1 cellular context compared by ENCODE assay signal in the genomic region with DNA sequence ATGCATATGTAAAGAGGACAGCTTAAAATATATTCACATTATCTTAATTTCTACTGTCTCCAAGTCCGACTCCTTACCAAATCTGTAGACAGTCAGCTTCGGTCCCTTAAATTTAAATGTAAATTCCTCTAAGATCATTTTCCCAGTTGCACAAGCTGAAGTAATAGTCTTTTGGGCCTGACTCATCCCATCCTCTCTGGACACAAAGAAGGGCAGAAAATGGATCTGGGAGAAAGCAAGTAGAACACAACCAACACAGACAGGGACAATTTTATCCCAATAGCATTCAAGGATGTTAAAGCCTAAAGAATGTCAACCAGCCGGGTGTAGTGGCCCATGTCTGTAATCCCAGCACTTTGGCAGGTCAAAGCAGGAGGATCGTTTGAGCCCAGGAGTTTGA.
TF ChIP-seq lines count a peak whose summit lies in the region.

No MANE protein-coding gene starts in this region.

TF ChIP-seq in IMR-90, 13 proteins besides CTCF, POLR2A, EP300 and RAD21:
- peak; percentile 14; the same call in 1 of the 2 replicates for TF ChIP-seq FOS (IDR thresholded peaks at IDR 0.05; ENCODE audit: low read depth, low read length)
- TF ChIP-seq BHLHE40 (IDR thresholded peaks at IDR 0.05; ENCODE audit: low read depth, low read length) = no peak
- peak; percentile 78 for TF ChIP-seq CEBPB (IDR thresholded peaks at IDR 0.05; ENCODE audit: low read depth, low read length)
- TF ChIP-seq MAZ (IDR thresholded peaks at IDR 0.05; ENCODE audit: borderline replicate concordance, low read depth, low read length) = no peak
- TF ChIP-seq RCOR1 (IDR thresholded peaks at IDR 0.05; ENCODE audit: insufficient replicate concordance, low read length) = no peak
- TF ChIP-seq CHD1 (IDR thresholded peaks at IDR 0.05; ENCODE audit: low read depth, low read length) = no peak
- TF ChIP-seq, protein P1, sequence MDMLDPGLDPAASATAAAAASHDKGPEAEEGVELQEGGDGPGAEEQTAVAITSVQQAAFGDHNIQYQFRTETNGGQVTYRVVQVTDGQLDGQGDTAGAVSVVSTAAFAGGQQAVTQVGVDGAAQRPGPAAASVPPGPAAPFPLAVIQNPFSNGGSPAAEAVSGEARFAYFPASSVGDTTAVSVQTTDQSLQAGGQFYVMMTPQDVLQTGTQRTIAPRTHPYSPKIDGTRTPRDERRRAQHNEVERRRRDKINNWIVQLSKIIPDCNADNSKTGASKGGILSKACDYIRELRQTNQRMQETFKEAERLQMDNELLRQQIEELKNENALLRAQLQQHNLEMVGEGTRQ (IDR thresholded peaks at IDR 0.05; ENCODE audit: low read depth, low read length) = no peak
- TF ChIP-seq, protein P2, sequence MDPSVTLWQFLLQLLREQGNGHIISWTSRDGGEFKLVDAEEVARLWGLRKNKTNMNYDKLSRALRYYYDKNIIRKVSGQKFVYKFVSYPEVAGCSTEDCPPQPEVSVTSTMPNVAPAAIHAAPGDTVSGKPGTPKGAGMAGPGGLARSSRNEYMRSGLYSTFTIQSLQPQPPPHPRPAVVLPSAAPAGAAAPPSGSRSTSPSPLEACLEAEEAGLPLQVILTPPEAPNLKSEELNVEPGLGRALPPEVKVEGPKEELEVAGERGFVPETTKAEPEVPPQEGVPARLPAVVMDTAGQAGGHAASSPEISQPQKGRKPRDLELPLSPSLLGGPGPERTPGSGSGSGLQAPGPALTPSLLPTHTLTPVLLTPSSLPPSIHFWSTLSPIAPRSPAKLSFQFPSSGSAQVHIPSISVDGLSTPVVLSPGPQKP (IDR thresholded peaks at IDR 0.05; ENCODE audit: borderline replicate concordance, low read depth, low read length) = no peak
- TF ChIP-seq NFE2L2 (IDR thresholded peaks at IDR 0.05; ENCODE audit: low read depth, low read length) = no peak
- TF ChIP-seq SMC3 (IDR thresholded peaks at IDR 0.05; ENCODE audit: low read depth, low read length) = no peak
- TF ChIP-seq RFX5 (IDR thresholded peaks at IDR 0.05; ENCODE audit: low read depth, low read length) = no peak
